In the genomic region with DNA sequence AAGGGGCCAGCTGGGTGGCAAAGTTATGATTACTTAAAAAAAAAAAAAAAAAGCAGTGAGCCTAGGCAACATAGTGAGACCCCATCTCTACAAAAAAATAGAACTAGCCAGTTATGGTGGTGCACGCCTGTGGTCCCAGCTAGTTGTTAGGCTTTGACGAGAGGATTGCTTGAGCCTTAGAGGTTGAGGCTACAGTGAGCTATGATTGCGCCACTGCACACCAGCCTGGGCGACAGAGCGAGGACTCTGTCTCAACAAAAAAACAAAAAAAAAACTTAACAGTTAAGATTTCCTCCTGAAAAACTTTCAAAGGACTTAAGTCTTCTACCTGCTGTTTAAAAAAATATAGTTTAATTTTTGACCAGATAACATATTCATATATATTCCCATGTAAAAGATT, we compare ENCODE assay signal across 17 cellular contexts. TPM values are rescaled to one million over a fixed set of nuclear protein-coding genes. Genes with fewer than 3 reads are reported as not detected.
DNase-seq lines count a peak whose midpoint lies in the region; ATAC-seq, FAIRE-seq and TF ChIP-seq lines count a peak whose summit lies in the region.
"Had no signal": no experiment of that assay in that cellular context is flagged by ENCODE, and none has a peak within 500 bp of the region (broad histone marks: within the 10 kb centered on the region; RNA-seq: fewer than 3 reads in every experiment).

No MANE protein-coding gene starts in this region.

- no peak for TF ChIP-seq POLR2A in HepG2 (IDR thresholded peaks at IDR 0.05; ENCODE audit: insufficient read depth in 1 of 2, low read depth in 2 of 2, low read length in 2 of 2)
- no peak for TF ChIP-seq POLR2A in right lobe of liver (IDR thresholded peaks at IDR 0.05)

- H3K4me1 Mint-ChIP-seq in T-helper 17 cell, result peaks cover 15% of the 10 kb centered on the region

- H3K4me3 Mint-ChIP-seq in T-helper 17 cell, result no peak overlapping the region

- POLR2A ChIA-PET in HepG2 (lab: Yijun Ruan, JAX), result no interaction called here

- ATAC-seq in HepG2 (no peak), right lobe of liver (no peak), T-helper 17 cell (no peak), GM21423 (IDR thresholded peaks at IDR 0.05; ENCODE audit: unreplicated experiment) (no peak)

- H3K27ac ChIP-seq in HepG2 (ENCODE audit: extremely low read length, insufficient read depth, low read length), result no peak overlapping the region
- no peak overlapping the region for H3K27ac ChIP-seq in right lobe of liver
- H3K27ac ChIP-seq: BLaER1, SJCRH30 had no signal

- intact Hi-C loops in HepG2 (cut with micrococcal nuclease; ENCODE audit: unreplicated experiment) (loop anchor here (10.0 kb wide), 1 partner anchor 480 kb away; no protein-coding TSS in a partner anchor), right lobe of liver (cut with DNase I) (no loop called here)

- no peaks in the 10 kb centered on the region for H3K79me2 ChIP-seq in HepG2 (ENCODE audit: insufficient read depth, low read length)

- TF ChIP-seq CTCF in HepG2 (CRISPR knock-in tag; IDR thresholded peaks at IDR 0.05), result no peak
- no peak for TF ChIP-seq CTCF in right lobe of liver (IDR thresholded peaks at IDR 0.05)

- no peaks in the 10 kb centered on the region for H3K27me3 Mint-ChIP-seq in T-helper 17 cell

- no TSS peak for BruUV-seq in HepG2 (replicated peaks; lab: Mats Ljungman, UMichigan)

- H3K36me3 Mint-ChIP-seq in T-helper 17 cell (ENCODE audit: low read depth), result no peaks in the 10 kb centered on the region

- H3K36me3 ChIP-seq in HepG2 (replicated peaks in 1 of 2; ENCODE audit: control insufficient read depth in 1 of 2, insufficient read depth in 2 of 2, low read length in 2 of 2), result no peaks in the 10 kb centered on the region
- no peaks in the 10 kb centered on the region for H3K36me3 ChIP-seq in right lobe of liver
- H3K36me3 ChIP-seq: SJCRH30 had no signal

- in situ Hi-C loops in HepG2 (cut with HindIII; ENCODE audit: extremely low pct_ligation_motif_present, low pct_unique_long_range_greater_than_20kb), result no loop called here

- TF ChIP-seq EP300 in HepG2 (IDR thresholded peaks at IDR 0.05; ENCODE audit: low read depth in 2 of 2, low read length in 2 of 2) (no peak), HepG2 (CRISPR knock-in tag; IDR thresholded peaks at IDR 0.05; ENCODE audit: borderline replicate concordance) (no peak)

- TF ChIP-seq RAD21 in HepG2 (CRISPR knock-in tag; IDR thresholded peaks at IDR 0.05), result no peak

- no peaks in the 10 kb centered on the region for H4K20me1 ChIP-seq in HepG2 (ENCODE audit: insufficient read depth, low read length)

- H2AFZ ChIP-seq in HepG2 (ENCODE audit: low read length), result no peak overlapping the region

- peaks cover 0 to 15% of the 10 kb centered on the region in 2 experiments; a peak in 1 of 5 replicates for H3K27me3 ChIP-seq in HepG2 (ENCODE audit: control insufficient read depth in 1 of 2, insufficient read depth in 2 of 2, low read length in 2 of 2)
- no peaks in the 10 kb centered on the region for H3K27me3 ChIP-seq in right lobe of liver
- H3K27me3 ChIP-seq: BLaER1, SJCRH30 had no signal

- FAIRE-seq in HepG2 (lab: Jason Lieb, UNC), result peak; percentile 12
- FAIRE-seq: A204.1 had no signal

- WGBS in HepG2 (ENCODE audit: low lambda C conversion rate), result 6% methylated on average over 5 of the region's 5 CpGs
- WGBS in right lobe of liver (ENCODE audit: insufficient coverage, low coverage, low lambda C conversion rate, missing lambda C conversion rate), result 58% methylated on average over 4 of the region's 5 CpGs

- no peak overlapping the region for H3K4me2 ChIP-seq in HepG2 (ENCODE audit: low read depth, low read length)
- H3K4me2 ChIP-seq: BLaER1 had no signal

- no peak overlapping the region for H3K9ac ChIP-seq in HepG2 (ENCODE audit: insufficient read depth, low read depth, low read length)
- H3K9ac ChIP-seq: BLaER1 had no signal

- no peaks in the 10 kb centered on the region for H3K9me3 ChIP-seq in HepG2 (ENCODE audit: low read length)
- no peaks in the 10 kb centered on the region for H3K9me3 ChIP-seq in right lobe of liver
- H3K9me3 ChIP-seq in T-helper 17 cell (ENCODE audit: control insufficient read depth, low read length, poor library complexity, severe bottlenecking), result no peaks in the 10 kb centered on the region
- H3K9me3 ChIP-seq: BLaER1 had no signal

- peak overlapping the region; percentile 83 for H3K27ac Mint-ChIP-seq in T-helper 17 cell

- peaks cover 52% of the 10 kb centered on the region for H3K4me1 ChIP-seq in HepG2 (ENCODE audit: insufficient read depth, low read length)
- H3K4me1 ChIP-seq in right lobe of liver, result peaks cover 0 to 16% (median 5%) of the 10 kb centered on the region in 4 donors

- DNase-seq in HepG2 (ENCODE audit: low spot score), result no peak
- DNase-seq in right lobe of liver, result no peak
- peak; percentile 19 to 24 for DNase-seq in NOMO-1 (lab: John Stamatoyannopoulos, UW; ENCODE audit: unreplicated experiment in 2 of 2)
- DNase-seq in T-helper 17 cell, result no peak
- DNase-seq in medulla oblongata (ENCODE audit: extremely low spot score), result no peak
- DNase-seq in hepatic stellate cell (ENCODE audit: low spot score), result no peak
- DNase-seq: H7, NCI-H1436, NCI-H2029, NCI-H510A, NCI-H774, SJCRH30, SW 1271 had no signal

- CTCF ChIA-PET in HepG2 (lab: Yijun Ruan, JAX; ENCODE audit: low intra/inter-chr PET ratio, low total read pairs), result no interaction called here

- H3K4me3 ChIP-seq in HepG2 (replicated peaks in 1 of 3; ENCODE audit: insufficient read depth in 1 of 3, low read depth in 2 of 3, low read length in 3 of 3) (no peak overlapping the region), right lobe of liver (no peak overlapping the region)
- H3K4me3 ChIP-seq: BLaER1, SJCRH30 had no signal

TF ChIP-seq in HepG2, 621 proteins besides CTCF, POLR2A, EP300 and RAD21 (continues in another document):
- peak; percentile 81 for TF ChIP-seq CEBPG (CRISPR knock-in tag; IDR thresholded peaks at IDR 0.05)
- peak; percentile 86 for TF ChIP-seq CEBPB (IDR thresholded peaks at IDR 0.05; ENCODE audit: borderline replicate concordance, low read depth, low read length)

RNA-seq across cellular contexts. Expression of a gene that starts 2.4 kb away (rescaled TPM):
- total RNA-seq in HepG2 (2016; rRNA removed; fragmentation: Illumina TruSeq; extraction: Trizol) (not detected in 2 replicates), right lobe of liver (not detected), T-helper 17 cell (not detected)
- not detected in 2 replicates for total RNA-seq in HepG2 (2016; cell fraction: cytosol; rRNA removed; fragmentation: Illumina TruSeq; extraction: Trizol; ENCODE audit: low read depth)
- total RNA-seq in HepG2 (2016; cell fraction: insoluble cytoplasmic fraction; rRNA removed; fragmentation: Illumina TruSeq; extraction: Trizol), result not detected in 2 replicates
- not detected in 2 replicates for total RNA-seq in HepG2 (2016; cell fraction: membrane; rRNA removed; fragmentation: Illumina TruSeq; extraction: Trizol)
- total RNA-seq in HepG2 (2016; cell fraction: nucleus; rRNA removed; fragmentation: Illumina TruSeq; extraction: Trizol), result not detected in 2 replicates
- polyA plus RNA-seq in HepG2 (2011; rRNA removed), result not detected in 2 replicates
- not detected in 2 replicates for polyA plus RNA-seq in HepG2 (2011; cell fraction: cytosol; rRNA removed)
- polyA plus RNA-seq in HepG2 (2011; cell fraction: nucleus; rRNA removed), result not detected in 2 replicates
- not detected in 2 replicates for polyA plus RNA-seq in HepG2 (2012)
- polyA plus RNA-seq in HepG2 (2016; cell fraction: cytosol; fragmentation: Illumina TruSeq; extraction: Trizol; ENCODE audit: low read depth), result not detected in 2 replicates
- polyA plus RNA-seq in HepG2 (2016; cell fraction: insoluble cytoplasmic fraction; fragmentation: Illumina TruSeq; extraction: Trizol; ENCODE audit: low read depth), result not detected in 2 replicates
- not detected in 2 replicates for polyA plus RNA-seq in HepG2 (2016; cell fraction: membrane; fragmentation: Illumina TruSeq; extraction: Trizol; ENCODE audit: low read depth)
- polyA plus RNA-seq in HepG2 (2016; cell fraction: nucleus; fragmentation: Illumina TruSeq; extraction: Trizol; ENCODE audit: insufficient read depth, low read depth), result not detected in 2 replicates
- polyA minus RNA-seq in HepG2 (2011; rRNA and poly(A)+ RNA removed; ENCODE audit: low replicate concordance), result not detected in 2 replicates
- polyA minus RNA-seq in HepG2 (2011; cell fraction: cytosol; rRNA and poly(A)+ RNA removed), result not detected in 2 replicates
- polyA minus RNA-seq in HepG2 (2011; cell fraction: nucleus; rRNA and poly(A)+ RNA removed), result not detected in 2 replicates
- total RNA-seq: H7, MCF 10A, SJCRH30 had no signal

RNA-seq across cellular contexts. Expression of a gene that starts 57.5 kb away (rescaled TPM):
- total RNA-seq in HepG2 (2016; rRNA removed; fragmentation: Illumina TruSeq; extraction: Trizol) (66.2 and 76.9 TPM in 2 replicates), right lobe of liver (1 to 10 TPM in 3 of 6 experiments, under 1 TPM in 2, not detected in 1; 0.44 to 3.5 (median 1.8) TPM), T-helper 17 cell (1 to 10 TPM in 1 of 2 donors, under 1 TPM in 1; 0.44 to 1.6 TPM)
- total RNA-seq in HepG2 (2016; cell fraction: cytosol; rRNA removed; fragmentation: Illumina TruSeq; extraction: Trizol; ENCODE audit: low read depth), result 59.0 and 62.0 TPM in 2 replicates
- total RNA-seq in HepG2 (2016; cell fraction: insoluble cytoplasmic fraction; rRNA removed; fragmentation: Illumina TruSeq; extraction: Trizol), result 56.5 and 69.8 TPM in 2 replicates
- 143 and 144 TPM in 2 replicates for total RNA-seq in HepG2 (2016; cell fraction: membrane; rRNA removed; fragmentation: Illumina TruSeq; extraction: Trizol)
- total RNA-seq in HepG2 (2016; cell fraction: nucleus; rRNA removed; fragmentation: Illumina TruSeq; extraction: Trizol), result 31.9 and 37.0 TPM in 2 replicates
- 8.7 and 11.9 TPM in 2 replicates for polyA plus RNA-seq in HepG2 (2011; rRNA removed)
- polyA plus RNA-seq in HepG2 (2011; cell fraction: cytosol; rRNA removed), result 8.2 and 15.1 TPM in 2 replicates
- 11.9 and 16.1 TPM in 2 replicates for polyA plus RNA-seq in HepG2 (2011; cell fraction: nucleus; rRNA removed)
- 13.6 and 29.5 TPM in 2 replicates for polyA plus RNA-seq in HepG2 (2012)
- polyA plus RNA-seq in HepG2 (2016; cell fraction: cytosol; fragmentation: Illumina TruSeq; extraction: Trizol; ENCODE audit: low read depth), result 102 and 115 TPM in 2 replicates
- polyA plus RNA-seq in HepG2 (2016; cell fraction: insoluble cytoplasmic fraction; fragmentation: Illumina TruSeq; extraction: Trizol; ENCODE audit: low read depth), result 97.7 and 135 TPM in 2 replicates
- 207 and 227 TPM in 2 replicates for polyA plus RNA-seq in HepG2 (2016; cell fraction: membrane; fragmentation: Illumina TruSeq; extraction: Trizol; ENCODE audit: low read depth)
- 95.0 and 101 TPM in 2 replicates for polyA plus RNA-seq in HepG2 (2016; cell fraction: nucleus; fragmentation: Illumina TruSeq; extraction: Trizol; ENCODE audit: insufficient read depth, low read depth)
- 22.9 and 110 TPM in 2 replicates for polyA minus RNA-seq in HepG2 (2011; rRNA and poly(A)+ RNA removed; ENCODE audit: low replicate concordance)
- 11.1 and 17.9 TPM in 2 replicates for polyA minus RNA-seq in HepG2 (2011; cell fraction: cytosol; rRNA and poly(A)+ RNA removed)
- polyA minus RNA-seq in HepG2 (2011; cell fraction: nucleus; rRNA and poly(A)+ RNA removed), result 5.3 and 8.1 TPM in 2 replicates

Comparison
In these comparisons a context has a peak if more than half of its experiments do, and no peak if none do; other contexts are left out.
1. RNA of a gene that starts 57.5 kb away (total RNA-seq): 31.9 to 144 TPM in HepG2; 0.44 to 3.5 TPM in right lobe of liver and 0.44 to 1.6 TPM in T-helper 17 cell; every median in the first group is over 4 times any median in the second.
2. DNase-seq: peak in NOMO-1 (2 of 2); none in HepG2 (single experiment), right lobe of liver (0 of 3), T-helper 17 cell (0 of 3), medulla oblongata (single experiment) and hepatic stellate cell (single experiment).